In the genomic region with DNA sequence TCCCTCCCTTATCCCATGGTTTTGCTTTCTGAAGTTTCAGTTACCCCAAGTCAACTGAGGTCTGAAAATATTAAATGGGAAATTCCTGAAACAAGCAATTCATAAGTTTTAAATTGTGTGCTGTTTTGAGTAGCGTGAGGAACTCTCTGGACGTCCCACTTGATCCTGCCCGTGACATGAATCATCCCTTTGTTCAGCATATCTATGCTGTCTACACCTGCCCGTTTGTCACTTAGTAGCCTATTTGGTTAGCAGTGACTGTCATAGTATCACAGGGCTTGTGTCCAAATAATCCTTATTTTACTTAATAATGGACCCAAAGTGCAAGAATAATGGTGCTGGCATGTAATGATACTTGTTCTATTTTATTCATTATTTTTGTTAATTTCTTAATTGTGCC, we compare ENCODE assay signal across 18 cellular contexts.
"Had no signal": no experiment of that assay in that cellular context is flagged by ENCODE, and none has a peak within 500 bp of the region (broad histone marks: within the 10 kb centered on the region; RNA-seq: fewer than 3 reads in every experiment).

No MANE protein-coding gene starts in this region.

- ATAC-seq: activated CD4-positive, alpha-beta T cell treated with anti-CD3 and anti-CD28 coated beads for 36 hours; activated T-helper 17 cell treated with anti-CD3 and anti-CD28 coated beads, Interleukin-2, amount 50 U/mL, for 72 hours; body of pancreas; heart left ventricle; natural killer cell; pancreas; WTC11 had no signal

- H3K27me3 ChIP-seq: body of pancreas, dorsolateral prefrontal cortex, heart left ventricle, pancreas, tibial artery had no signal

- H3K27ac ChIP-seq: body of pancreas, pancreas, tibial artery had no signal

- H3K9me3 ChIP-seq: body of pancreas, heart left ventricle, pancreas, tibial artery had no signal

- H3K4me3 ChIP-seq: body of pancreas, dorsolateral prefrontal cortex, heart left ventricle, pancreas, tibial artery had no signal

- DNase-seq: activated CD4-positive, alpha-beta T cell treated with anti-CD3 and anti-CD28 coated beads for 36 hours; activated CD4-positive, alpha-beta T cell treated with anti-CD3 and anti-CD28 coated beads, Interleukin-2, amount 50 U/mL, for 48 hours; activated naive CD4-positive, alpha-beta T cell; activated naive CD8-positive, alpha-beta T cell treated with anti-CD3 and anti-CD28 coated beads for 36 hours; activated T-cell treated with anti-CD3 and anti-CD28 coated beads, Interleukin-2, amount 50 U/mL, for 1 hour; amniotic stem cell; body of pancreas; central memory CD4-positive, alpha-beta T cell; dorsolateral prefrontal cortex; heart left ventricle; immature natural killer cell; mesendoderm; natural killer cell; pancreas; stimulated activated naive CD4-positive, alpha-beta T cell; tibial artery had no signal
